In the genomic region with DNA sequence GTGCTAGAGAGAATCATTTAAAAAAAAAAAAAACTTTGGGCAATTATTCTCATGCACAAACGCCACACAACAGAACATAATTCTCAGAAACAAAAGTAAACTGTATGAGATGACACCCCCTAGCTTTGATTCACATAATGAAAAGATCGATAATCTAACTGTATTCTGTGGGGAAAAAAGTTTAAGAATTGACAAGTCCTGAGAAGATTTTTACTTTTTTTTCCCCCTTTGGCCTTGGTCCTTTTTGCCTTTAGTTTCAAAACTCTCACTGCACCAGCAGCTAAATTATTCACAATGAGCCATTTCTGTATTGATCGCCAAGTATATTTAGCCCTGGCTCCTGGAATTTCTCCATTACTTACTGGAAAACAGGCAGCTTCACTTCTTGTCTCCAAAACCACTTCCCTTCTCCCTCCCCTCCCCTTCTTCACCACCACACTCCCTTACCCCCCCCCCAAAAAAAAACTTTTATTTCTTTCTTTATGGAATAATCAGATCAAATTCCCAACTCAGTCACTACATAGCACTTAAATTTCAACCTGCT, we compare ENCODE assay signal across 8 cellular contexts. TPM values are rescaled to one million over a fixed set of nuclear protein-coding genes. Genes with fewer than 3 reads are reported as not detected.
DNase-seq lines count a peak whose midpoint lies in the region; ATAC-seq, FAIRE-seq and TF ChIP-seq lines count a peak whose summit lies in the region.

No MANE protein-coding gene starts in this region.

- H3K27me3 ChIP-seq in left ventricle myocardium inferior (ENCODE audit: low read depth), result no peaks in the 10 kb centered on the region
- no peaks in the 10 kb centered on the region for H3K27me3 ChIP-seq in GM12878 (replicated peaks in 1 of 2; ENCODE audit: control insufficient read depth in 2 of 2, insufficient read depth in 2 of 2, low read length in 1 of 2)
- H3K27me3 ChIP-seq in mesendoderm (ENCODE audit: insufficient read depth, low read length, poor library complexity), result no peaks in the 10 kb centered on the region

- H3K9me3 ChIP-seq in left ventricle myocardium inferior (replicated peaks) (no peaks in the 10 kb centered on the region), GM12878 (replicated peaks; ENCODE audit: control insufficient read depth, insufficient read depth, low read length) (no peaks in the 10 kb centered on the region)

- TF ChIP-seq POLR2A in GM12878 (IDR thresholded peaks at IDR 0.05; ENCODE audit: low read depth, low read length), result no peak

- intact Hi-C loops in left ventricle myocardium inferior (cut with micrococcal nuclease), result no loop called here
- intact Hi-C loops in left ventricle myocardium superior (cut with micrococcal nuclease), result no loop called here
- intact Hi-C loops in GM12878 (cut with micrococcal nuclease; ENCODE audit: unreplicated experiment), result loop anchor here (1.0 kb wide), 1 partner anchor 131 kb away; no protein-coding TSS in a partner anchor

- no peak overlapping the region for H2BK5ac ChIP-seq in mesendoderm (ENCODE audit: low read length)

- H3K36me3 ChIP-seq in left ventricle myocardium inferior (no peaks in the 10 kb centered on the region), GM12878 (ENCODE audit: control insufficient read depth in 2 of 2, insufficient read depth in 2 of 2, low read length in 1 of 2) (peaks cover 0 to 4% of the 10 kb centered on the region in 2 experiments; a peak in 1 of 4 replicates), mesendoderm (ENCODE audit: control insufficient read depth, insufficient read depth, low read length) (no peaks in the 10 kb centered on the region), urinary bladder (ENCODE audit: insufficient read depth) (no peaks in the 10 kb centered on the region)

- no peak for TF ChIP-seq EP300 in GM12878 (IDR thresholded peaks at IDR 0.05; ENCODE audit: borderline replicate concordance in 1 of 2, control insufficient read depth in 1 of 2, low read depth in 2 of 2, low read length in 2 of 2)

- no peak overlapping the region for H4K5ac ChIP-seq in mesendoderm (ENCODE audit: low read length)

- peak; percentile 30 for TF ChIP-seq CTCF in left ventricle myocardium inferior (IDR thresholded peaks at IDR 0.05; ENCODE audit: borderline replicate concordance)
- peak in 1 of 3 experiments; percentile 19; a peak in 1 of 6 replicates for TF ChIP-seq CTCF in GM12878 (IDR thresholded peaks at IDR 0.05 in 2 of 3, conservative IDR thresholded peaks at IDR 0.05 in 1 of 3; ENCODE audit: control insufficient read depth in 2 of 3, extremely low read depth in 1 of 3, insufficient read depth in 1 of 3, low read depth in 3 of 3, low read length in 3 of 3)

- H3K4me2 ChIP-seq in GM12878 (ENCODE audit: control insufficient read depth, insufficient read depth), result peak overlapping the region; percentile 19
- no peak overlapping the region for H3K4me2 ChIP-seq in mesendoderm (ENCODE audit: low read length)

- SMC1A ChIA-PET in GM12878 (lab: Charles Lee; ENCODE audit: uncharacterized antibody, unreplicated experiment), result interaction anchor here (0.7 to 24.8 kb wide), 26 partner anchors 9 to 461 kb away, joined by 3 to 467 read pairs (median 6); no protein-coding TSS in a partner anchor

- no peak overlapping the region for H3K4ac ChIP-seq in mesendoderm (ENCODE audit: low read depth, low read length)

- peaks cover 96% of the 10 kb centered on the region for H3K79me2 ChIP-seq in GM12878 (ENCODE audit: control insufficient read depth, insufficient read depth, low read length)
- no peaks in the 10 kb centered on the region for H3K79me2 ChIP-seq in mesendoderm (ENCODE audit: control insufficient read depth, insufficient read depth, low read length)

- H3K79me1 ChIP-seq in mesendoderm (ENCODE audit: low read length), result no peaks in the 10 kb centered on the region

- FAIRE-seq in GM12878 (lab: Jason Lieb, UNC), result no peak

- BruUV-seq in GM12878 (replicated peaks; lab: Mats Ljungman, UMichigan), result no TSS peak

- no peak overlapping the region for H2BK15ac ChIP-seq in mesendoderm (replicated peaks; ENCODE audit: low read depth)

- peak overlapping the region; percentile 94 for H3K9ac ChIP-seq in GM12878 (ENCODE audit: control insufficient read depth, insufficient read depth, low read length)
- no peak overlapping the region for H3K9ac ChIP-seq in mesendoderm (ENCODE audit: low read length)

- CTCF ChIA-PET in GM12878 (lab: Yijun Ruan, JAX), result interaction anchor here (0.6 to 10.6 kb wide), 34 partner anchors 11 to 553 kb away, joined by 3 to 105 read pairs (median 5); no protein-coding TSS in a partner anchor

- H4K20me1 ChIP-seq in GM12878 (ENCODE audit: control insufficient read depth, insufficient read depth), result no peaks in the 10 kb centered on the region

- no peak for ATAC-seq in left ventricle myocardium superior
- ATAC-seq in GM12878, result no peak
- no peak for ATAC-seq in HG03469 (IDR thresholded peaks at IDR 0.05; ENCODE audit: unreplicated experiment)

- no peak overlapping the region for H4K8ac ChIP-seq in mesendoderm (ENCODE audit: low read depth, low read length)

- H2AK5ac ChIP-seq in mesendoderm (ENCODE audit: low read length), result no peak overlapping the region

- POLR2A ChIA-PET in GM12878 (lab: Charles Lee), result interaction anchor here (0.7 to 13.2 kb wide), 14 partner anchors 9 to 595 kb away, joined by 3 to 232 read pairs (median 5); no protein-coding TSS in a partner anchor

- RAD21 ChIA-PET in GM12878 (lab: Charles Lee; ENCODE audit: unreplicated experiment), result interaction anchor here (0.6 to 27.1 kb wide), 27 partner anchors 8 to 1166 kb away, joined by 3 to 540 read pairs (median 5); partner anchors contain the start of gene SPAG16

- H3K18ac ChIP-seq in mesendoderm (ENCODE audit: low read length), result no peak overlapping the region

- WGBS in GM12878 (ENCODE audit: insufficient coverage, insufficient replicate concordance, low lambda C conversion rate, missing lambda C conversion rate), result 1% methylated on average over 3 of the region's 3 CpGs
- WGBS in mesendoderm (ENCODE audit: extremely low coverage, insufficient coverage, low lambda C conversion rate), result no CpG with 5 or more reads among the region's 3 CpGs
- 45% methylated on average over 3 of the region's 3 CpGs for WGBS in urinary bladder

- in situ Hi-C loops in GM12878 (cut with MboI), result no loop called here

- no peak overlapping the region; the same call in 1 of the 2 replicates for H2AFZ ChIP-seq in GM12878 (ENCODE audit: control insufficient read depth, low read depth, low read length)

- H3K4me1 ChIP-seq in left ventricle myocardium inferior, result peaks cover 64% of the 10 kb centered on the region
- H3K4me1 ChIP-seq in GM12878 (ENCODE audit: control insufficient read depth, insufficient read depth, low read length), result no peaks in the 10 kb centered on the region
- H3K4me1 ChIP-seq in mesendoderm (ENCODE audit: control insufficient read depth, low read depth, low read length), result no peaks in the 10 kb centered on the region
- no peaks in the 10 kb centered on the region for H3K4me1 ChIP-seq in urinary bladder (ENCODE audit: insufficient read depth)

- DNase-seq in left ventricle myocardium inferior (no peak), left ventricle myocardium superior (no peak), GM12878 (ENCODE audit: low read depth, low spot score) (no peak), mesendoderm (peak; percentile 13)
- no peak for DNase-seq in stimulated activated naive CD4-positive, alpha-beta T cell (lab: John Stamatoyannopoulos, UW)
- DNase-seq in activated CD4-positive, alpha-beta T cell treated with anti-CD3 and anti-CD28 coated beads, Interleukin-2, amount 50 U/mL, for 1 hour, result no peak

- H3K23ac ChIP-seq in mesendoderm (ENCODE audit: low read length), result no peak overlapping the region

- no peak overlapping the region for H3K56ac ChIP-seq in mesendoderm (ENCODE audit: low read length)

- no peak overlapping the region for H2BK120ac ChIP-seq in mesendoderm (ENCODE audit: low read depth, low read length)

- H3K27ac ChIP-seq in left ventricle myocardium inferior (replicated peaks) (peak overlapping the region; percentile 95), GM12878 (ENCODE audit: control insufficient read depth, insufficient read depth) (peak overlapping the region; percentile 92), mesendoderm (ENCODE audit: low read depth, low read length) (no peak overlapping the region), urinary bladder (ENCODE audit: low read depth) (no peak overlapping the region)

- peak overlapping the region; percentile 84 for H3K4me3 ChIP-seq in left ventricle myocardium inferior
- peak overlapping the region; percentile 84 for H3K4me3 ChIP-seq in GM12878
- H3K4me3 ChIP-seq in mesendoderm (ENCODE audit: low read length), result no peak overlapping the region
- H3K4me3 ChIP-seq in urinary bladder (ENCODE audit: low read depth, low read length), result peak overlapping the region; percentile 22

- TF ChIP-seq RAD21 in GM12878 (IDR thresholded peaks at IDR 0.05; ENCODE audit: insufficient read depth, low read depth, low read length), result peak; percentile 25; the same call in 1 of the 2 replicates

RNA-seq across cellular contexts. Expression of gene IKZF2, which starts 2.0 kb away (rescaled TPM):
- total RNA-seq in left ventricle myocardium inferior, result 6.8 TPM
- total RNA-seq in left ventricle myocardium superior, result 6.1 TPM
- total RNA-seq in GM12878 (2013; cell fraction: nucleolus; rRNA removed), result 1,202 and 1,210 TPM in 2 replicates
- total RNA-seq in GM12878 (2014; rRNA removed), result 157 and 194 TPM in 2 replicates
- 171 and 187 TPM in 2 replicates for total RNA-seq in GM12878 (2014; rRNA removed; fragmentation: Illumina TruSeq; extraction: Trizol)
- 144 and 145 TPM in 2 replicates for total RNA-seq in GM12878 (2021)
- polyA plus RNA-seq in GM12878 (2011; ENCODE audit: low read depth), result 30.5 TPM
- 266 and 327 TPM in 2 replicates for polyA plus RNA-seq in GM12878 (2011; rRNA removed)
- polyA plus RNA-seq in GM12878 (2011; cell fraction: cytosol; rRNA removed), result 162 and 164 TPM in 2 replicates
- 169 and 268 TPM in 2 replicates for polyA plus RNA-seq in GM12878 (2011; cell fraction: nucleus; rRNA removed)
- 37.3 and 65.8 TPM in 2 replicates for polyA plus RNA-seq in GM12878 (2012)
- 113 and 137 TPM in 2 replicates for polyA plus RNA-seq in GM12878 (2014; fragmentation: Illumina TruSeq; extraction: Trizol)
- 10 to 100 TPM; 15.2 to 22.5 TPM for polyA plus RNA-seq in GM12878 (2014; fragmentation: Nextera tagmentation; extraction: Ambion mirVana)
- polyA plus RNA-seq in GM12878 (2014; rRNA removed), result 57.9 and 61.3 TPM in 2 replicates
- polyA plus RNA-seq in GM12878 (2016; fragmentation: Nextera tagmentation; extraction: Ambion mirVana), result 10 to 100 TPM; 32.9 to 34.9 TPM
- polyA minus RNA-seq in GM12878 (2011; rRNA and poly(A)+ RNA removed), result 752 and 824 TPM in 2 replicates
- polyA minus RNA-seq in GM12878 (2011; cell fraction: cytosol; rRNA and poly(A)+ RNA removed), result 283 and 316 TPM in 2 replicates
- polyA minus RNA-seq in GM12878 (2011; cell fraction: nucleus; rRNA and poly(A)+ RNA removed), result 607 and 676 TPM in 2 replicates
- 1.1 TPM for polyA plus RNA-seq in mesendoderm (2013, experiment 1 of 2)
- 1.0 TPM for polyA plus RNA-seq in mesendoderm (2013, experiment 2 of 2)
- total RNA-seq in urinary bladder, result 56.4 TPM
- 2.4 TPM for polyA plus RNA-seq in urinary bladder

Comparison
In these comparisons a context has a peak if more than half of its experiments do, and no peak if none do; other contexts are left out.
1. H3K27ac ChIP-seq: peak in left ventricle myocardium inferior (single experiment) and GM12878 (single experiment); none in mesendoderm (single experiment) and urinary bladder (single experiment).